ENCODE assay signal across 25 cellular contexts in the genomic region with DNA sequence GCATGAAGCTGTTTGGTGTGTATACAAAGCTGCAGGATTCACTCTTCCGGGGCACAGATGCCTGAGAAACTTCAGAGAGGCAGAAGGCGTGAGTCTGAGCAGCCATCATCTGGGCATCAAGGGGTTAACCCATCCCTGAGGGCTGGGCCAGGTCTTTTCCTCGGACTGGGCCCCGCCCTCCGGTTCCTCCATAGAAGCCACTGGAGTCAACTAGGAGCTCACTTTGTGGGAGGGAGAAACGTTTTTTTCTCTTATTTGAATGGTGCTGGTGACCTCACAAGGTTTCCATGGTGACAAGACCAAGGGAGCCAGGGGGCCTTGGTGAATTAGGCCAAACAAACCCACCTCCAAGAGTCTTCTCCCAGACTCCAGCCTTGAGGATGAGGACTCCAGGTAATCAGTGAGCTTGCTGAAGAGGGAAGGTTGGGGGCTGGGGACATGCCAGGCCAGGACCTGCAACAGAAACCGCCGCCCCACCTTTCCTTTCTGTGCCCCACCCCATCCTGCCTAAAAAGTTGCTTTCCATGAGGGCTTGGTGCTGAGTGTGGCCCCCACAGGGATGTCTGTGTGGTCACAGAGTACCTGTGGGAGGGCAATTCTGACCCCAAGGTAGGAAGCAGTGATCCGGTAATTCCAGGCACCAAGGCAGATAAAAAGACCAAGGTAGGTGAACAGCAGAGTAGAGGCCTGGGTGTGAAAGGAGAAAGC. TPM values are rescaled to one million over a fixed set of nuclear protein-coding genes. Genes with fewer than 3 reads are reported as not detected.
"Had no signal": no experiment of that assay in that cellular context is flagged by ENCODE, and none has a peak within 500 bp of the region (broad histone marks: within the 10 kb centered on the region; RNA-seq: fewer than 3 reads in every experiment).

No MANE protein-coding gene starts in this region.

- H3K4me3 ChIP-seq: breast epithelium, left ventricle myocardium inferior, thyroid gland had no signal

- H3K4me1 ChIP-seq: breast epithelium, parathyroid adenoma, thyroid gland had no signal

- H3K9me3 ChIP-seq: breast epithelium, left ventricle myocardium inferior, thyroid gland had no signal

- H3K27ac ChIP-seq: breast epithelium, left ventricle myocardium inferior, parathyroid adenoma, thyroid gland had no signal

- DNase-seq: activated CD4-positive, alpha-beta memory T cell treated with anti-CD3 and anti-CD28 coated beads for 36 hours; activated CD4-positive, alpha-beta T cell treated with anti-CD3 and anti-CD28 coated beads for 4 hours; activated CD4-positive, CD25-positive, alpha-beta regulatory T cell; activated naive CD4-positive, alpha-beta T cell treated with Interleukin-2 at 50 U/mL for 16 hours; activated naive CD8-positive, alpha-beta T cell treated with anti-CD3 and anti-CD28 coated beads for 36 hours; activated T-cell treated with anti-CD3 and anti-CD28 coated beads, Interleukin-2, amount 50 U/mL, for 48 hours; effector memory CD4-positive, alpha-beta T cell; glutamatergic neuron; hippocampal formation; kidney glomerular epithelial cell; left ventricle myocardium inferior; mammary epithelial cell; nucleus accumbens; stimulated activated CD4-positive, alpha-beta T cell treated with anti-CD3 and anti-CD28 coated beads, Interleukin-4, amount 100 ng/mL, for 24 hours; stimulated activated naive CD8-positive, alpha-beta T cell treated with anti-CD3 and anti-CD28 coated beads, Interleukin-15, Interleukin-2, amounts not matched to agents 100 U/mL and 50 U/mL, for 24 hours; T1000; thyroid gland had no signal

- H3K27me3 ChIP-seq: breast epithelium, thyroid gland had no signal

- H3K36me3 ChIP-seq: breast epithelium, left ventricle myocardium inferior, thyroid gland had no signal

- H3K4me1 Mint-ChIP-seq: activated naive CD8-positive, alpha-beta T cell treated with anti-CD3 and anti-CD28 coated beads for 36 hours; central memory CD8-positive, alpha-beta T cell; nephron had no signal

- H3K9ac ChIP-seq: parathyroid adenoma had no signal

- H2AFZ ChIP-seq: parathyroid adenoma had no signal

- H3K36me3 Mint-ChIP-seq: activated CD4-positive, alpha-beta memory T cell treated with anti-CD3 and anti-CD28 coated beads for 36 hours; activated naive CD8-positive, alpha-beta T cell treated with anti-CD3 and anti-CD28 coated beads for 36 hours had no signal

- H3K9me3 Mint-ChIP-seq: activated CD4-positive, alpha-beta memory T cell treated with anti-CD3 and anti-CD28 coated beads for 36 hours; activated naive CD8-positive, alpha-beta T cell treated with anti-CD3 and anti-CD28 coated beads for 36 hours; nephron; T-helper 1 cell treated with Interleukin-12 subunit alpha and Interleukin-12 subunit beta and Interleukin-4 antibody, amounts not matched to agents 30 μg/mL and 1 μg/mL, for 36 hours had no signal

- H3K27ac Mint-ChIP-seq: activated CD4-positive, alpha-beta memory T cell treated with anti-CD3 and anti-CD28 coated beads for 36 hours; activated naive CD8-positive, alpha-beta T cell treated with anti-CD3 and anti-CD28 coated beads for 36 hours; nephron; T-helper 1 cell treated with Interleukin-12 subunit alpha and Interleukin-12 subunit beta and Interleukin-4 antibody, amounts not matched to agents 30 μg/mL and 1 μg/mL, for 36 hours had no signal

- ATAC-seq: esophagus mucosa; right cardiac atrium; stimulated activated naive CD8-positive, alpha-beta T cell treated with anti-CD3 and anti-CD28 coated beads, Interleukin-15, Interleukin-2, amounts not matched to agents 100 U/mL and 50 U/mL, for 24 hours had no signal

- H3K79me2 ChIP-seq: parathyroid adenoma had no signal

- H3K4me3 Mint-ChIP-seq: activated CD4-positive, alpha-beta memory T cell treated with anti-CD3 and anti-CD28 coated beads for 36 hours; activated naive CD8-positive, alpha-beta T cell treated with anti-CD3 and anti-CD28 coated beads for 36 hours; central memory CD8-positive, alpha-beta T cell; nephron; T-helper 1 cell treated with Interleukin-12 subunit alpha and Interleukin-12 subunit beta and Interleukin-4 antibody, amounts not matched to agents 30 μg/mL and 1 μg/mL, for 36 hours had no signal

RNA-seq across cellular contexts. Expression of a gene that starts 14.8 kb away (rescaled TPM):
- total RNA-seq: activated CD4-positive, alpha-beta memory T cell treated with anti-CD3 and anti-CD28 coated beads for 36 hours; activated naive CD8-positive, alpha-beta T cell treated with anti-CD3 and anti-CD28 coated beads for 36 hours; mononuclear cell had no signal
